11 cellular contexts compared by ENCODE assay signal in the genomic region with DNA sequence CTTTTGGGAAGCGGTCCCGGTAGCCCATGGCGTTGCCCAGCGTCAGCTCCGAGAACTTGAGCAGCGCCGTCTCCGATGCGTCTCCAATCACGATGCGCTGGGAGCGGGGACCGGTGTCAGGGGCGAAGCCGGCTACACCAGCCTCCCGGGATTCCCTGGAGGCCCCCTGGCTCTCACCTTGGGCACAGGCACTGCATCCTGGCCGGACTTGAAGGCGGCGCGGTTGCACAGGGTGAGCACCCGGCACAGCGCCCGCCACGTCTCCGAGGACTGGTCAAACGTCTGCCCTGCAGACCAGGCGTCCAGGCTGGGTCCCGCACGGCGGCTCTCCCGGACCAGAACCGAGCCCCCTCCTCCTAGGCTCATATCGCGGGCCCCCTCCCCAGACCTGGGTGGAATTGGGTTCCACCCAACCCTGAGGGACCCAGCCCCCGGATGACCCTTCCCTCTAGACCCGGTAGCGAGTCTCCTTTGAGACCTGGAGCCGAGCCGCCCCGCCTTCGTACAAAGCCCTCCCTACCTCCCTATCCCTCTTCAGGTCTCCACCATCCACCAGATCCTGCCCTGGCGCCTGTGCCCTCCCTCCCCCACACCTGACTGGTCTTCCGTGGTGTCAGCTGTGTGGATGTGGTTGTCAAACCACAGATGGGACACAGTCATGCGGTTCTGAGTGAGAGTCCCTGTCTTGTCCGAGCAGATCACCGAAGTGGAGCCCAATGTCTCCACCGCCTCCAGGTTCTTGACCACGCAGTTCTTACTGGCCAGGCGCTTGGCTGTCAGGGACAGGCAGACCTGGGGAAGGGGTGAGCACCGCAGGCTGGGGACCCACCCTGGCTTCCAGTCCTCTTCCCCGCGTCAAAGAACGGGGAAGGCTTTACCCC. TPM values are rescaled to one million over a fixed set of nuclear protein-coding genes. Genes with fewer than 3 reads are reported as not detected.
A peak's percentile ranks its signal among the peaks of the same experiment; 100 is the strongest.
DNase-seq lines count a peak whose midpoint lies in the region; ATAC-seq, FAIRE-seq and TF ChIP-seq lines count a peak whose summit lies in the region.
"Had no signal": no experiment of that assay in that cellular context is flagged by ENCODE, and none has a peak within 500 bp of the region (broad histone marks: within the 10 kb centered on the region; RNA-seq: fewer than 3 reads in every experiment).

No MANE protein-coding gene starts in this region.

- H3K79me2 ChIP-seq in GM12878 (ENCODE audit: control insufficient read depth, insufficient read depth, low read length): no peaks in the 10 kb centered on the region

- H3K4me3 Mint-ChIP-seq in stimulated activated naive CD8-positive, alpha-beta T cell treated with anti-CD3 and anti-CD28 coated beads, Interleukin-15, Interleukin-2, amounts not matched to agents 100 ng/mL and 50 ng/mL, for 24 hours: peak overlapping the region; percentile 15
- no peak overlapping the region for H3K4me3 Mint-ChIP-seq in memory B cell
- H3K4me3 Mint-ChIP-seq in endothelial cell (ENCODE audit: unreplicated experiment): no peak overlapping the region

- POLR2A ChIA-PET in GM12878 (lab: Charles Lee): interaction anchor here (1.0 kb wide), 1 partner anchor 90 kb away, joined by 3 read pairs; a partner anchor contains a TSS

- no peak overlapping the region for H3K9ac ChIP-seq in GM12878 (ENCODE audit: control insufficient read depth, insufficient read depth, low read length)
- no peak overlapping the region for H3K9ac ChIP-seq in colonic mucosa (ENCODE audit: low read depth in 2 of 2, low read length in 2 of 2)

- no TSS peak for BruUV-seq in GM12878 (replicated peaks; lab: Mats Ljungman, UMichigan)

- no peak for ATAC-seq in stimulated activated naive CD8-positive, alpha-beta T cell treated with anti-CD3 and anti-CD28 coated beads, Interleukin-15, Interleukin-2, amounts not matched to agents 100 U/mL and 50 U/mL, for 24 hours
- ATAC-seq in GM12878: peak; percentile 34
- peak; percentile 9 for ATAC-seq in memory B cell (ENCODE audit: low read depth)
- ATAC-seq in HG03565 (IDR thresholded peaks at IDR 0.05; ENCODE audit: unreplicated experiment): no peak

- RAD21 ChIA-PET in GM12878 (lab: Charles Lee; ENCODE audit: unreplicated experiment): interaction anchor here (0.6 kb wide), 1 partner anchor 35 kb away, joined by 3 read pairs; no protein-coding TSS in a partner anchor

- H3K27ac Mint-ChIP-seq in stimulated activated naive CD8-positive, alpha-beta T cell treated with anti-CD3 and anti-CD28 coated beads, Interleukin-15, Interleukin-2, amounts not matched to agents 100 ng/mL and 50 ng/mL, for 24 hours: no peak overlapping the region
- H3K27ac Mint-ChIP-seq in memory B cell (no peak overlapping the region), endothelial cell (ENCODE audit: unreplicated experiment) (no peak overlapping the region)

- peak overlapping the region; percentile 90 for H3K4me2 ChIP-seq in GM12878 (ENCODE audit: control insufficient read depth, insufficient read depth)

- H4K20me1 ChIP-seq in GM12878 (ENCODE audit: control insufficient read depth, insufficient read depth): no peaks in the 10 kb centered on the region

- no peak for DNase-seq in stimulated activated naive CD8-positive, alpha-beta T cell treated with anti-CD3 and anti-CD28 coated beads, Interleukin-15, Interleukin-2, amounts not matched to agents 100 U/mL and 50 U/mL, for 24 hours
- DNase-seq in GM12878 (ENCODE audit: low read depth, low spot score) (no peak), memory B cell (ENCODE audit: low spot score in 2 of 2) (no peak), vagina (ENCODE audit: extremely low spot score in 2 of 2) (no peak), endothelial cell (ENCODE audit: low spot score) (no peak), colonic mucosa (no peak)

- in situ Hi-C loops in GM12878 (cut with MboI): no loop called here

- H3K36me3 ChIP-seq in GM12878 (ENCODE audit: control insufficient read depth in 2 of 2, insufficient read depth in 2 of 2, low read length in 1 of 2): no peaks in the 10 kb centered on the region; a peak in 1 of 4 replicates
- H3K36me3 ChIP-seq in vagina: no peaks in the 10 kb centered on the region
- H3K36me3 ChIP-seq in colonic mucosa: no peaks in the 10 kb centered on the region
- H3K36me3 ChIP-seq: tibial artery had no signal

- CTCF ChIA-PET in GM12878 (lab: Yijun Ruan, JAX): interaction anchor here (0.6 to 2.6 kb wide), 4 partner anchors 10 to 143 kb away, joined by 3 to 17 read pairs (median 4); no protein-coding TSS in a partner anchor

- H2AFZ ChIP-seq in GM12878 (ENCODE audit: control insufficient read depth, low read depth, low read length): no peak overlapping the region

- no peaks in the 10 kb centered on the region for H3K36me3 Mint-ChIP-seq in stimulated activated naive CD8-positive, alpha-beta T cell treated with anti-CD3 and anti-CD28 coated beads, Interleukin-15, Interleukin-2, amounts not matched to agents 100 ng/mL and 50 ng/mL, for 24 hours (ENCODE audit: low read depth)
- H3K36me3 Mint-ChIP-seq in memory B cell (peaks cover 4% of the 10 kb centered on the region), endothelial cell (ENCODE audit: low read depth, unreplicated experiment) (peaks cover 4% of the 10 kb centered on the region)
- H3K36me3 Mint-ChIP-seq: CD4-positive, CD25-positive, alpha-beta regulatory T cell had no signal

- no peak for TF ChIP-seq EP300 in GM12878 (IDR thresholded peaks at IDR 0.05; ENCODE audit: borderline replicate concordance in 1 of 2, control insufficient read depth in 1 of 2, low read depth in 2 of 2, low read length in 2 of 2)

- intact Hi-C loops in GM12878 (cut with micrococcal nuclease; ENCODE audit: unreplicated experiment): no loop called here
- intact Hi-C loops in vagina (cut with DNase I): no loop called here
- intact Hi-C loops in colonic mucosa (cut with DNase I): no loop called here

- H3K9me3 ChIP-seq in GM12878 (replicated peaks; ENCODE audit: control insufficient read depth, insufficient read depth, low read length) (no peaks in the 10 kb centered on the region; the same call in 2 of the 3 replicates), vagina (no peaks in the 10 kb centered on the region), colonic mucosa (no peaks in the 10 kb centered on the region)
- H3K9me3 ChIP-seq: tibial artery had no signal

- FAIRE-seq in GM12878 (lab: Jason Lieb, UNC): no peak

- WGBS in GM12878 (ENCODE audit: insufficient coverage, insufficient replicate concordance, low lambda C conversion rate, missing lambda C conversion rate): 51% methylated on average over 48 of the region's 53 CpGs

- H3K27me3 Mint-ChIP-seq in stimulated activated naive CD8-positive, alpha-beta T cell treated with anti-CD3 and anti-CD28 coated beads, Interleukin-15, Interleukin-2, amounts not matched to agents 100 ng/mL and 50 ng/mL, for 24 hours: peaks cover 43% of the 10 kb centered on the region
- peaks cover 44% of the 10 kb centered on the region for H3K27me3 Mint-ChIP-seq in memory B cell
- peaks cover 42% of the 10 kb centered on the region for H3K27me3 Mint-ChIP-seq in endothelial cell (ENCODE audit: unreplicated experiment)

- no peak for TF ChIP-seq RAD21 in GM12878 (IDR thresholded peaks at IDR 0.05; ENCODE audit: insufficient read depth, low read depth, low read length)

- H3K4me1 Mint-ChIP-seq in stimulated activated naive CD8-positive, alpha-beta T cell treated with anti-CD3 and anti-CD28 coated beads, Interleukin-15, Interleukin-2, amounts not matched to agents 100 ng/mL and 50 ng/mL, for 24 hours (ENCODE audit: low read depth): peaks cover 9% of the 10 kb centered on the region
- H3K4me1 Mint-ChIP-seq in memory B cell (peaks cover 19% of the 10 kb centered on the region), endothelial cell (ENCODE audit: unreplicated experiment) (peaks cover 3% of the 10 kb centered on the region)

- H3K4me3 ChIP-seq in GM12878 (peak overlapping the region; percentile 36; the same call in 1 of the 2 replicates), vagina (peak overlapping the region; percentile 16 to 30), colonic mucosa (no peak overlapping the region)

- H3K27me3 ChIP-seq in GM12878 (replicated peaks in 1 of 2; ENCODE audit: control insufficient read depth in 2 of 2, insufficient read depth in 2 of 2, low read length in 1 of 2) (no peaks in the 10 kb centered on the region; a peak in 2 of 4 replicates), vagina (no peaks in the 10 kb centered on the region), colonic mucosa (peaks cover 13% of the 10 kb centered on the region)

- H3K4me1 ChIP-seq in GM12878 (ENCODE audit: control insufficient read depth, insufficient read depth, low read length) (peaks cover 30% of the 10 kb centered on the region), vagina (peaks cover 13% of the 10 kb centered on the region), colonic mucosa (peaks cover 3% of the 10 kb centered on the region)

- H3K9me3 Mint-ChIP-seq in stimulated activated naive CD8-positive, alpha-beta T cell treated with anti-CD3 and anti-CD28 coated beads, Interleukin-15, Interleukin-2, amounts not matched to agents 100 ng/mL and 50 ng/mL, for 24 hours: no peaks in the 10 kb centered on the region
- H3K9me3 Mint-ChIP-seq in memory B cell (no peaks in the 10 kb centered on the region), endothelial cell (ENCODE audit: unreplicated experiment) (no peaks in the 10 kb centered on the region)
- H3K9me3 Mint-ChIP-seq: CD4-positive, CD25-positive, alpha-beta regulatory T cell had no signal

- H3K27ac ChIP-seq in GM12878 (ENCODE audit: control insufficient read depth, insufficient read depth) (no peak overlapping the region), vagina (no peak overlapping the region), colonic mucosa (no peak overlapping the region)
- H3K27ac ChIP-seq: tibial artery had no signal

- no peak for TF ChIP-seq CTCF in GM12878 (IDR thresholded peaks at IDR 0.05 in 2 of 3, conservative IDR thresholded peaks at IDR 0.05 in 1 of 3; ENCODE audit: control insufficient read depth in 2 of 3, extremely low read depth in 1 of 3, insufficient read depth in 1 of 3, low read depth in 3 of 3, low read length in 3 of 3)
- no peak for TF ChIP-seq CTCF in vagina (IDR thresholded peaks at IDR 0.05)
- TF ChIP-seq CTCF in endothelial cell (IDR thresholded peaks at IDR 0.05; ENCODE audit: unreplicated experiment): no peak
- TF ChIP-seq CTCF in colonic mucosa (IDR thresholded peaks at IDR 0.05): no peak

- TF ChIP-seq POLR2A in GM12878 (IDR thresholded peaks at IDR 0.05; ENCODE audit: low read depth, low read length) (no peak), vagina (IDR thresholded peaks at IDR 0.05) (no peak)

- SMC1A ChIA-PET in GM12878 (lab: Charles Lee; ENCODE audit: uncharacterized antibody, unreplicated experiment): interaction anchor here (1.1 kb wide), 1 partner anchor 46 kb away, joined by 3 read pairs; no protein-coding TSS in a partner anchor

RNA-seq across cellular contexts. Expression of a gene that starts 4.8 kb away (rescaled TPM):
- 5.0 and 5.2 TPM in 2 replicates for total RNA-seq in GM12878 (2013; cell fraction: nucleolus; rRNA removed)
- 0.11 TPM in 2 replicates for total RNA-seq in GM12878 (2014; rRNA removed)
- not detected in 2 replicates for total RNA-seq in GM12878 (2014; rRNA removed; fragmentation: Illumina TruSeq; extraction: Trizol)
- 0.16 and 0.18 TPM in 2 replicates for total RNA-seq in GM12878 (2021)
- 1.3 TPM for polyA plus RNA-seq in GM12878 (2011; ENCODE audit: low read depth)
- polyA plus RNA-seq in GM12878 (2011; rRNA removed): 0.69 and 1.5 TPM in 2 replicates
- polyA plus RNA-seq in GM12878 (2011; cell fraction: cytosol; rRNA removed): 1.2 and 3.4 TPM in 2 replicates
- 34.3 and 44.4 TPM in 2 replicates for polyA plus RNA-seq in GM12878 (2011; cell fraction: nucleus; rRNA removed)
- 2.2 and 2.3 TPM in 2 replicates for polyA plus RNA-seq in GM12878 (2012)
- 0.03 and 0.11 TPM in 2 replicates for polyA plus RNA-seq in GM12878 (2014; fragmentation: Illumina TruSeq; extraction: Trizol)
- polyA plus RNA-seq in GM12878 (2014; fragmentation: Nextera tagmentation; extraction: Ambion mirVana): under 1 TPM in 1 of 2 experiments, not detected in 1; 0.04 TPM
- 0.09 and 0.20 TPM in 2 replicates for polyA plus RNA-seq in GM12878 (2014; rRNA removed)
- under 1 TPM in 1 of 2 experiments, not detected in 1; 0.13 TPM for polyA plus RNA-seq in GM12878 (2016; fragmentation: Nextera tagmentation; extraction: Ambion mirVana)
- 0.88 and 0.93 TPM in 2 replicates for polyA minus RNA-seq in GM12878 (2011; rRNA and poly(A)+ RNA removed)
- polyA minus RNA-seq in GM12878 (2011; cell fraction: cytosol; rRNA and poly(A)+ RNA removed): not detected in 2 replicates
- polyA minus RNA-seq in GM12878 (2011; cell fraction: nucleus; rRNA and poly(A)+ RNA removed): 1.7 and 2.1 TPM in 2 replicates
- not detected for total RNA-seq in vagina
- not detected for total RNA-seq in endothelial cell (ENCODE audit: unreplicated experiment)
- total RNA-seq in colonic mucosa: not detected
- total RNA-seq: CD4-positive, CD25-positive, alpha-beta regulatory T cell; left colon had no signal
- polyA plus RNA-seq: CD4-positive, CD25-positive, alpha-beta regulatory T cell had no signal

RNA-seq across cellular contexts. Expression of a gene that starts 13.2 kb away (rescaled TPM):
- 29.3 and 30.3 TPM in 2 replicates for total RNA-seq in GM12878 (2013; cell fraction: nucleolus; rRNA removed)
- 96.9 and 106 TPM in 2 replicates for total RNA-seq in GM12878 (2014; rRNA removed)
- 54.7 and 55.2 TPM in 2 replicates for total RNA-seq in GM12878 (2014; rRNA removed; fragmentation: Illumina TruSeq; extraction: Trizol)
- total RNA-seq in GM12878 (2021): 69.7 and 73.8 TPM in 2 replicates
- 63.1 TPM for polyA plus RNA-seq in GM12878 (2011; ENCODE audit: low read depth)
- polyA plus RNA-seq in GM12878 (2011; rRNA removed): 47.2 and 84.8 TPM in 2 replicates
- polyA plus RNA-seq in GM12878 (2011; cell fraction: cytosol; rRNA removed): 121 and 147 TPM in 2 replicates
- 70.7 and 89.4 TPM in 2 replicates for polyA plus RNA-seq in GM12878 (2011; cell fraction: nucleus; rRNA removed)
- 65.4 and 71.1 TPM in 2 replicates for polyA plus RNA-seq in GM12878 (2012)
- 69.3 and 71.8 TPM in 2 replicates for polyA plus RNA-seq in GM12878 (2014; fragmentation: Illumina TruSeq; extraction: Trizol)
- polyA plus RNA-seq in GM12878 (2014; fragmentation: Nextera tagmentation; extraction: Ambion mirVana): 10 to 100 TPM; 53.4 to 65.3 TPM
- polyA plus RNA-seq in GM12878 (2014; rRNA removed): 119 and 131 TPM in 2 replicates
- 100 to 1,000 TPM; 134 to 145 TPM for polyA plus RNA-seq in GM12878 (2016; fragmentation: Nextera tagmentation; extraction: Ambion mirVana)
- polyA minus RNA-seq in GM12878 (2011; rRNA and poly(A)+ RNA removed): 120 and 127 TPM in 2 replicates
- polyA minus RNA-seq in GM12878 (2011; cell fraction: cytosol; rRNA and poly(A)+ RNA removed): 29.3 and 32.1 TPM in 2 replicates
- polyA minus RNA-seq in GM12878 (2011; cell fraction: nucleus; rRNA and poly(A)+ RNA removed): 18.0 and 28.3 TPM in 2 replicates
- 104 TPM for total RNA-seq in vagina
- 62.0 TPM for total RNA-seq in endothelial cell (ENCODE audit: unreplicated experiment)
- total RNA-seq in colonic mucosa: 100 to 1,000 TPM in 1 of 2 donors, 10 to 100 TPM in 1; 49.6 to 114 TPM

RNA-seq across cellular contexts. Expression of a gene that starts 25.4 kb away (rescaled TPM):
- total RNA-seq in GM12878 (2013; cell fraction: nucleolus; rRNA removed): not detected in 2 replicates
- total RNA-seq in GM12878 (2014; rRNA removed) (not detected in 2 replicates), GM12878 (2014; rRNA removed; fragmentation: Illumina TruSeq; extraction: Trizol) (not detected in 2 replicates), GM12878 (2021) (not detected in 2 replicates), vagina (not detected), endothelial cell (ENCODE audit: unreplicated experiment) (not detected), colonic mucosa (not detected)
- not detected for polyA plus RNA-seq in GM12878 (2011; ENCODE audit: low read depth)
- polyA plus RNA-seq in GM12878 (2011; rRNA removed) (0.08 TPM in 1 of 2 replicates, not detected in the other), GM12878 (2014; fragmentation: Illumina TruSeq; extraction: Trizol) (not detected in 2 replicates), GM12878 (2014; fragmentation: Nextera tagmentation; extraction: Ambion mirVana) (not detected), GM12878 (2014; rRNA removed) (not detected in 2 replicates), GM12878 (2016; fragmentation: Nextera tagmentation; extraction: Ambion mirVana) (not detected)
- polyA plus RNA-seq in GM12878 (2011; cell fraction: cytosol; rRNA removed): 0.06 and 0.07 TPM in 2 replicates
- polyA plus RNA-seq in GM12878 (2011; cell fraction: nucleus; rRNA removed): not detected in 2 replicates
- polyA plus RNA-seq in GM12878 (2012): not detected in 2 replicates
- not detected in 2 replicates for polyA minus RNA-seq in GM12878 (2011; rRNA and poly(A)+ RNA removed)
- polyA minus RNA-seq in GM12878 (2011; cell fraction: cytosol; rRNA and poly(A)+ RNA removed): not detected in 2 replicates
- polyA minus RNA-seq in GM12878 (2011; cell fraction: nucleus; rRNA and poly(A)+ RNA removed): not detected in 2 replicates
- total RNA-seq: CD4-positive, CD25-positive, alpha-beta regulatory T cell; left colon had no signal
- polyA plus RNA-seq: CD4-positive, CD25-positive, alpha-beta regulatory T cell had no signal

RNA-seq across cellular contexts. Expression of a gene that starts 27.3 kb away (rescaled TPM):
- total RNA-seq in GM12878 (2013; cell fraction: nucleolus; rRNA removed): not detected in 2 replicates
- total RNA-seq in GM12878 (2014; rRNA removed) (not detected in 2 replicates), GM12878 (2014; rRNA removed; fragmentation: Illumina TruSeq; extraction: Trizol) (not detected in 2 replicates), GM12878 (2021) (not detected in 2 replicates), vagina (not detected), endothelial cell (ENCODE audit: unreplicated experiment) (not detected), colonic mucosa (not detected)
- polyA plus RNA-seq in GM12878 (2011; ENCODE audit: low read depth): not detected
- polyA plus RNA-seq in GM12878 (2011; rRNA removed) (not detected in 2 replicates), GM12878 (2014; fragmentation: Illumina TruSeq; extraction: Trizol) (not detected in 2 replicates), GM12878 (2014; fragmentation: Nextera tagmentation; extraction: Ambion mirVana) (not detected), GM12878 (2014; rRNA removed) (not detected in 2 replicates), GM12878 (2016; fragmentation: Nextera tagmentation; extraction: Ambion mirVana) (not detected)
- polyA plus RNA-seq in GM12878 (2011; cell fraction: cytosol; rRNA removed): not detected in 2 replicates
- not detected in 2 replicates for polyA plus RNA-seq in GM12878 (2011; cell fraction: nucleus; rRNA removed)
- polyA plus RNA-seq in GM12878 (2012): not detected in 2 replicates
- polyA minus RNA-seq in GM12878 (2011; rRNA and poly(A)+ RNA removed): not detected in 2 replicates
- polyA minus RNA-seq in GM12878 (2011; cell fraction: cytosol; rRNA and poly(A)+ RNA removed): not detected in 2 replicates
- not detected in 2 replicates for polyA minus RNA-seq in GM12878 (2011; cell fraction: nucleus; rRNA and poly(A)+ RNA removed)
- total RNA-seq: CD4-positive, CD25-positive, alpha-beta regulatory T cell; left colon had no signal
- polyA plus RNA-seq: CD4-positive, CD25-positive, alpha-beta regulatory T cell had no signal

RNA-seq across cellular contexts. Expression of a gene that starts 30.5 kb away (rescaled TPM):
- 0.19 TPM in 1 of 2 replicates, not detected in the other for total RNA-seq in GM12878 (2013; cell fraction: nucleolus; rRNA removed)
- total RNA-seq in GM12878 (2014; rRNA removed) (not detected in 2 replicates), GM12878 (2014; rRNA removed; fragmentation: Illumina TruSeq; extraction: Trizol) (not detected in 2 replicates), GM12878 (2021) (not detected in 2 replicates), vagina (162 TPM), endothelial cell (ENCODE audit: unreplicated experiment) (0.18 TPM), colonic mucosa (not detected)
- polyA plus RNA-seq in GM12878 (2011; ENCODE audit: low read depth): not detected
- polyA plus RNA-seq in GM12878 (2011; rRNA removed) (not detected in 2 replicates), GM12878 (2014; fragmentation: Illumina TruSeq; extraction: Trizol) (not detected in 2 replicates), GM12878 (2014; fragmentation: Nextera tagmentation; extraction: Ambion mirVana) (not detected), GM12878 (2014; rRNA removed) (0.09 TPM in 1 of 2 replicates, not detected in the other), GM12878 (2016; fragmentation: Nextera tagmentation; extraction: Ambion mirVana) (not detected)
- not detected in 2 replicates for polyA plus RNA-seq in GM12878 (2011; cell fraction: cytosol; rRNA removed)
- 0.25 TPM in 1 of 2 replicates, not detected in the other for polyA plus RNA-seq in GM12878 (2011; cell fraction: nucleus; rRNA removed)
- polyA plus RNA-seq in GM12878 (2012): 0.18 and 0.32 TPM in 2 replicates
- not detected in 2 replicates for polyA minus RNA-seq in GM12878 (2011; rRNA and poly(A)+ RNA removed)
- not detected in 2 replicates for polyA minus RNA-seq in GM12878 (2011; cell fraction: cytosol; rRNA and poly(A)+ RNA removed)
- not detected in 2 replicates for polyA minus RNA-seq in GM12878 (2011; cell fraction: nucleus; rRNA and poly(A)+ RNA removed)
- total RNA-seq: CD4-positive, CD25-positive, alpha-beta regulatory T cell; left colon had no signal
- polyA plus RNA-seq: CD4-positive, CD25-positive, alpha-beta regulatory T cell had no signal

Comparison
In these comparisons a context has a peak if more than half of its experiments do, and no peak if none do; other contexts are left out.
1. ATAC-seq: peak in GM12878 (single experiment) and memory B cell (single experiment); none in stimulated activated naive CD8-positive, alpha-beta T cell treated with anti-CD3 and anti-CD28 coated beads, Interleukin-15, Interleukin-2, amounts not matched to agents 100 U/mL and 50 U/mL, for 24 hours (single experiment) and HG03565 (single experiment).